Comparison of ENCODE assay signal across 9 cellular contexts in the genomic region with DNA sequence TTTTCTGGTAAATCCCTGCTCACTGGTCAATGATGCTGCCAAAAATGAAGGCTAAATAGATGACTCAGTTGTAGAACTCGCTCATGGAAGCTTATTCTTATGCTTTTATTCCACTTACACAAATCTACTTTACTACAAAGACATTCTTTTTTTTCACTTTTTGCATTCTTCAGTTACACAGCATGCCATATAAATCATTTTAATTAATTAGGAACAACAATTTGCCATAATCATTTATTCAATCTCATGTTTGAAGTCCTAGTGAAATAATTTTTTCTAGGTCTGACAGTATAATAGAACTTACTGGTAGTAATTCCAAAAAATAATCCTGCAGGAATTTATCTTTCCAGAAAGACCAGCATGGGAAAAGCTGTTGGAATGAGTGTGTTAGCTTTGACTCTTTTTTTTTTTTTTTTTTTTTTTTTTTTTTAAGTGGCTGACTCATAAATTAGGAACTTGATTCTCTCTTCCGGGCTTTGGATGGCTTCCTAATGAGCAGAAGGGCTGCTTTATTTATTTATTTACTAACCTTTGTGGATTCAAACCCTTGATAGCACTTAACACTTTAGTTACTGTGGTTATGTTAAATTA.
DNase-seq lines count a peak whose midpoint lies in the region; ATAC-seq and TF ChIP-seq lines count a peak whose summit lies in the region.
"Had no signal": no experiment of that assay in that cellular context is flagged by ENCODE, and none has a peak within 500 bp of the region (broad histone marks: within the 10 kb centered on the region; RNA-seq: fewer than 3 reads in every experiment).

No MANE protein-coding gene starts in this region.

- no peaks in the 10 kb centered on the region for H3K79me1 ChIP-seq in mesenchymal stem cell (replicated peaks; ENCODE audit: low read length, poor library complexity, severe bottlenecking)

- no peaks in the 10 kb centered on the region for H3K27me3 Mint-ChIP-seq in activated CD8-positive, alpha-beta T cell treated with anti-CD3 and anti-CD28 coated beads for 36 hours

- no peak overlapping the region for H4K8ac ChIP-seq in mesenchymal stem cell (ENCODE audit: low read length)

- no peak overlapping the region for H4K91ac ChIP-seq in mesenchymal stem cell (ENCODE audit: low read length)

- no peak overlapping the region for H3K4ac ChIP-seq in mesenchymal stem cell (ENCODE audit: low read depth in 1 of 2, low read length in 2 of 2)

- H3K4me1 ChIP-seq in mesenchymal stem cell (ENCODE audit: control insufficient read depth, insufficient read depth, low read depth, low read length), result peaks cover 4% of the 10 kb centered on the region

- H3K4me2 ChIP-seq in mesenchymal stem cell (ENCODE audit: low read length, poor library complexity, severe bottlenecking), result no peak overlapping the region

- H2BK120ac ChIP-seq in mesenchymal stem cell (ENCODE audit: low read depth, low read length), result no peak overlapping the region

- H2AFZ ChIP-seq in mesenchymal stem cell (ENCODE audit: low read depth, low read length), result no peak overlapping the region

- H3K9me3 ChIP-seq in mesenchymal stem cell (ENCODE audit: control insufficient read depth, low read length), result no peaks in the 10 kb centered on the region

- H3K36me3 Mint-ChIP-seq in activated CD8-positive, alpha-beta T cell treated with anti-CD3 and anti-CD28 coated beads for 36 hours (ENCODE audit: low read depth), result no peaks in the 10 kb centered on the region

- peak overlapping the region; percentile 89 for H3K9ac ChIP-seq in mesenchymal stem cell (ENCODE audit: low read length)

- no peaks in the 10 kb centered on the region for H3K4me1 Mint-ChIP-seq in activated CD8-positive, alpha-beta T cell treated with anti-CD3 and anti-CD28 coated beads for 36 hours (ENCODE audit: low read depth)

- POLR2A ChIA-PET in activated CD8-positive, alpha-beta T cell treated with anti-CD3 and anti-CD28 coated beads for 36 hours (lab: Charles Lee), result interaction anchor here (0.6 kb wide), 1 partner anchor 16 kb away, joined by 3 read pairs; no protein-coding TSS in a partner anchor

- ATAC-seq in HG03565 (IDR thresholded peaks at IDR 0.05; ENCODE audit: unreplicated experiment) (no peak), GM21381 (IDR thresholded peaks at IDR 0.05; ENCODE audit: unreplicated experiment) (no peak)
- no peak for ATAC-seq in activated CD8-positive, alpha-beta T cell treated with anti-CD3 and anti-CD28 coated beads for 36 hours

- no peak for TF ChIP-seq CTCF in activated CD8-positive, alpha-beta T cell treated with anti-CD3 and anti-CD28 coated beads for 36 hours (IDR thresholded peaks at IDR 0.05)

- no peak overlapping the region for H3K18ac ChIP-seq in mesenchymal stem cell (ENCODE audit: low read depth in 1 of 2, low read length in 2 of 2)

- WGBS in mesenchymal stem cell, result 0% methylated on average over 1 of the region's 2 CpGs

- no peak overlapping the region for H3K14ac ChIP-seq in mesenchymal stem cell (ENCODE audit: low read length in 2 of 2)

- DNase-seq in DMS 273 (lab: John Stamatoyannopoulos, UW; ENCODE audit: unreplicated experiment) (peak; percentile 57), NCI-H1436 treated with DMSO at 0.1 percent for 48 hours (lab: John Stamatoyannopoulos, UW) (peak; percentile 18), cerebellum (ENCODE audit: low spot score) (peak; percentile 66), mesenchymal stem cell (peak; percentile 85), Kasumi-1 (lab: John Stamatoyannopoulos, UW) (no peak)
- DNase-seq in activated CD8-positive, alpha-beta T cell treated with anti-CD3 and anti-CD28 coated beads for 36 hours, result no peak

- peak overlapping the region; percentile 82 for H3K27ac ChIP-seq in mesenchymal stem cell (ENCODE audit: low read length, poor library complexity, severe bottlenecking)

- H2BK12ac ChIP-seq in mesenchymal stem cell (ENCODE audit: low read length in 2 of 2), result no peak overlapping the region

- H2BK15ac ChIP-seq in mesenchymal stem cell (ENCODE audit: low read depth, poor library complexity, severe bottlenecking), result no peak overlapping the region

- no peaks in the 10 kb centered on the region for H3K36me3 ChIP-seq in mesenchymal stem cell (ENCODE audit: control insufficient read depth in 1 of 2, insufficient read depth in 2 of 2, low read depth in 1 of 2, low read length in 2 of 2)

- peak overlapping the region in 1 of 2 experiments; percentile 67 for H3K4me3 ChIP-seq in mesenchymal stem cell (ENCODE audit: insufficient read depth in 1 of 2, low read depth in 1 of 2, low read length in 2 of 2)

- no peak overlapping the region for H2AK5ac ChIP-seq in mesenchymal stem cell (ENCODE audit: low read length, severe bottlenecking)

- intact Hi-C loops in activated CD8-positive, alpha-beta T cell treated with anti-CD3 and anti-CD28 coated beads for 36 hours (cut with micrococcal nuclease), result no loop called here

- H3K27me3 ChIP-seq in mesenchymal stem cell (ENCODE audit: control insufficient read depth in 1 of 2, insufficient read depth in 1 of 2, low read length in 2 of 2), result no peaks in the 10 kb centered on the region

- no peaks in the 10 kb centered on the region for H3K9me3 Mint-ChIP-seq in activated CD8-positive, alpha-beta T cell treated with anti-CD3 and anti-CD28 coated beads for 36 hours

- no peak overlapping the region for H3K4me3 Mint-ChIP-seq in activated CD8-positive, alpha-beta T cell treated with anti-CD3 and anti-CD28 coated beads for 36 hours
- H3K4me3 Mint-ChIP-seq: neural crest cell had no signal

- CTCF ChIA-PET in activated CD8-positive, alpha-beta T cell treated with anti-CD3 and anti-CD28 coated beads for 36 hours (lab: Charles Lee), result no interaction called here

- no peak overlapping the region for H3K27ac Mint-ChIP-seq in activated CD8-positive, alpha-beta T cell treated with anti-CD3 and anti-CD28 coated beads for 36 hours

- H2BK5ac ChIP-seq in mesenchymal stem cell (ENCODE audit: low read depth, low read length, poor library complexity, severe bottlenecking), result no peak overlapping the region

- H3K23ac ChIP-seq in mesenchymal stem cell (ENCODE audit: low read length in 2 of 2), result no peak overlapping the region

Comparison
In these comparisons a context has a peak if more than half of its experiments do, and no peak if none do; other contexts are left out.
1. DNase-seq: peak in DMS 273 (single experiment), NCI-H1436 treated with DMSO at 0.1 percent for 48 hours (single experiment), cerebellum (single experiment) and mesenchymal stem cell (single experiment); none in Kasumi-1 (0 of 2) and activated CD8-positive, alpha-beta T cell treated with anti-CD3 and anti-CD28 coated beads for 36 hours (single experiment).